In genomic region chr17:39527220-39527813, GRCh38 we compare ENCODE assay signal across 7 cellular contexts.
DNase-seq lines count a peak whose midpoint lies in the region; TF ChIP-seq lines count a peak whose summit lies in the region.

No MANE protein-coding gene starts in this region.

- no peaks in the 10 kb centered on the region for H3K9me3 ChIP-seq in uterus

- no peak for TF ChIP-seq POLR2A in uterus (IDR thresholded peaks at IDR 0.05)

- H3K27me3 ChIP-seq in brain microvascular endothelial cell (replicated peaks) (no peaks in the 10 kb centered on the region), uterus (no peaks in the 10 kb centered on the region)

- DNase-seq in G401 (ENCODE audit: low spot score) (peak; percentile 40), LHCN-M2 (ENCODE audit: low read depth) (peak; percentile 12), brain microvascular endothelial cell (peak; percentile 9), myocyte (ENCODE audit: low read depth) (peak; percentile 33), uterus (no peak), H4 (ENCODE audit: low spot score) (no peak)
- DNase-seq in stimulated activated CD4-positive, alpha-beta T cell treated with anti-CD3 and anti-CD28 coated beads, Interleukin-15, amount 100 ng/mL, for 24 hours: no peak

- in situ Hi-C loops in G401 (cut with HindIII; ENCODE audit: low sequenced_read_pairs): no loop called here
- in situ Hi-C loops in brain microvascular endothelial cell (cut with HindIII; ENCODE audit: low pct_ligation_motif_present, low sequenced_read_pairs): no loop called here

- no peaks in the 10 kb centered on the region for H3K4me1 ChIP-seq in uterus

- intact Hi-C loops in uterus (cut with DNase I; ENCODE audit: low total_unique reads): no loop called here

- H3K4me3 ChIP-seq in brain microvascular endothelial cell (ENCODE audit: low read depth, low read length) (no peak overlapping the region), uterus (no peak overlapping the region)

- H3K36me3 ChIP-seq in brain microvascular endothelial cell (replicated peaks): peaks cover 66% of the 10 kb centered on the region
- peaks cover 0 to 3% of the 10 kb centered on the region in 2 donors for H3K36me3 ChIP-seq in uterus

- H3K27ac ChIP-seq in brain microvascular endothelial cell: no peak overlapping the region
- no peak overlapping the region for H3K27ac ChIP-seq in uterus

- TF ChIP-seq CTCF in brain microvascular endothelial cell (IDR thresholded peaks at IDR 0.05; ENCODE audit: low read depth, low read length, missing control alignments) (peak; percentile 54), uterus (IDR thresholded peaks at IDR 0.05) (peak in 2 of 4 experiments; percentile 6 to 13)

Comparison
In these comparisons a context has a peak if more than half of its experiments do, and no peak if none do; other contexts are left out.
1. DNase-seq: peak in G401 (single experiment), LHCN-M2 (single experiment), brain microvascular endothelial cell (single experiment) and myocyte (single experiment); none in uterus (0 of 2), H4 (single experiment) and stimulated activated CD4-positive, alpha-beta T cell treated with anti-CD3 and anti-CD28 coated beads, Interleukin-15, amount 100 ng/mL, for 24 hours (single experiment).